In genomic region chr9:79489241-79490000, GRCh38 we compare ENCODE assay signal across 9 cellular contexts.
DNase-seq lines count a peak whose midpoint lies in the region; ATAC-seq and TF ChIP-seq lines count a peak whose summit lies in the region.
"Had no signal": no experiment of that assay in that cellular context is flagged by ENCODE, and none has a peak within 500 bp of the region (broad histone marks: within the 10 kb centered on the region; RNA-seq: fewer than 3 reads in every experiment).

No MANE protein-coding gene starts in this region.

- H3K36me3 ChIP-seq in Panc1 (ENCODE audit: control insufficient read depth, insufficient read depth, low read length) (no peaks in the 10 kb centered on the region), parathyroid adenoma (ENCODE audit: control insufficient read depth, insufficient read depth, low read length) (no peaks in the 10 kb centered on the region)

- H3K27ac ChIP-seq in Panc1 (ENCODE audit: low read length) (no peak overlapping the region), parathyroid adenoma (no peak overlapping the region)

- BruUV-seq in Panc1 (replicated peaks; lab: Mats Ljungman, UMichigan): no TSS peak

- no peak overlapping the region for H3K9ac ChIP-seq in parathyroid adenoma

- POLR2A ChIA-PET in Panc1 (lab: Charles Lee): interaction anchor here (0.5 kb wide), 1 partner anchor 71 kb away, joined by 3 read pairs; no protein-coding TSS in a partner anchor

- CTCF ChIA-PET in Panc1 (lab: Charles Lee): no interaction called here

- H3K4me3 ChIP-seq in Panc1 (ENCODE audit: low read depth in 2 of 2, low read length in 2 of 2): no peak overlapping the region
- H3K4me3 ChIP-seq in parathyroid adenoma (ENCODE audit: low read depth, low read length): no peak overlapping the region

- ATAC-seq in Panc1 (peak; percentile 74), HG02759 (IDR thresholded peaks at IDR 0.05; ENCODE audit: unreplicated experiment) (no peak), GM21423 (IDR thresholded peaks at IDR 0.05; ENCODE audit: unreplicated experiment) (no peak)

- H3K27me3 ChIP-seq in Panc1 (ENCODE audit: control insufficient read depth, insufficient read depth, low read length) (no peaks in the 10 kb centered on the region), parathyroid adenoma (ENCODE audit: control insufficient read depth, insufficient read depth, low read length) (no peaks in the 10 kb centered on the region)

- H3K9me3 ChIP-seq in Panc1 (ENCODE audit: control insufficient read depth, insufficient read depth, low read depth, low read length) (no peaks in the 10 kb centered on the region), parathyroid adenoma (ENCODE audit: control insufficient read depth, low read length) (no peaks in the 10 kb centered on the region)

- DNase-seq in G401 (ENCODE audit: low spot score): peak; percentile 61
- no peak for DNase-seq in Panc1 (ENCODE audit: low read depth, low spot score)
- peak; percentile 17 for DNase-seq in fibroblast of the conjunctiva (ENCODE audit: low read depth)
- no peak for DNase-seq in NCI-H2171 (lab: John Stamatoyannopoulos, UW)
- DNase-seq in activated gamma-delta T cell treated with Interleukin-2 at 50 U/mL for 16 hours: no peak
- DNase-seq: effector CD8-positive, alpha-beta T cell had no signal

- H2AFZ ChIP-seq in parathyroid adenoma: no peak overlapping the region

- H3K4me2 ChIP-seq in parathyroid adenoma (ENCODE audit: low read length): peak overlapping the region; percentile 10

- H3K4me1 ChIP-seq in Panc1 (ENCODE audit: control insufficient read depth, insufficient read depth, low read length): no peaks in the 10 kb centered on the region
- H3K4me1 ChIP-seq in parathyroid adenoma: no peaks in the 10 kb centered on the region

- TF ChIP-seq CTCF in Panc1 (IDR thresholded peaks at IDR 0.05) (no peak), parathyroid adenoma (IDR thresholded peaks at IDR 0.05) (no peak)

- no peaks in the 10 kb centered on the region for H3K79me2 ChIP-seq in parathyroid adenoma

- intact Hi-C loops in Panc1 (cut with micrococcal nuclease; ENCODE audit: unreplicated experiment): loop anchor here (10.0 kb wide), 1 partner anchor 75 kb away; no protein-coding TSS in a partner anchor

- in situ Hi-C loops in G401 (cut with HindIII; ENCODE audit: low sequenced_read_pairs): no loop called here
- in situ Hi-C loops in Panc1 (cut with HindIII; ENCODE audit: low pct_unique_long_range_greater_than_20kb, low sequenced_read_pairs): no loop called here

Comparison
In these comparisons a context has a peak if more than half of its experiments do, and no peak if none do; other contexts are left out.
1. DNase-seq: peak in G401 (single experiment) and fibroblast of the conjunctiva (single experiment); none in Panc1 (single experiment), NCI-H2171 (single experiment) and activated gamma-delta T cell treated with Interleukin-2 at 50 U/mL for 16 hours (single experiment).